10 cellular contexts compared by ENCODE assay signal in the genomic region with DNA sequence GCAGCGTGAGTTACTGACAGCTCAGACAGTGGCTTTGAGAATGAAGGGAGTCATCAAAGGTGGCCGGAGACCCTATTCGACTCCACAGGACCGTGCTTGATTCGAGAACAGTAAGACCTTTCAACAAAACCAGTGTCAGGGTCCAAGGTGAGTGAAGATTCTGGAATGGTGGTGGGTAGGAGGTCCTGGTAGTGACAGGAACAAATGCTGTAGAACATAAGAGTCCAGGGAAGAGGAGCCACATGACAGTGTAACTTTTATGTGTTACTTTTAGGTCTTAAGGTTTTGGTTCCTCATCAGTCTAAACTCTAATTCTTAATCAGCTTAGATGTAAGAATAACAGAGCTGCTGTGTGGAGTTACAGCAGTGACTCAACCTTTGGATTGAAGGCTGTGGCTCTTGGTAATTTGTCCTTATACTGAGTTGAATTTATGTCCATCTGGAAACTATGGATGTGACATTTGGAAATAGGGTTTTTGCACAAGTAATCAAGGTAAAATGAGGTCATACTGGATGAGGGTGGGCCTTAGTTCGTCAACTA. TPM values are rescaled to one million over a fixed set of nuclear protein-coding genes. Genes with fewer than 3 reads are reported as not detected.
A peak's percentile ranks its signal among the peaks of the same experiment; 100 is the strongest.
DNase-seq lines count a peak whose midpoint lies in the region; ATAC-seq, FAIRE-seq and TF ChIP-seq lines count a peak whose summit lies in the region.
"Had no signal": no experiment of that assay in that cellular context is flagged by ENCODE, and none has a peak within 500 bp of the region (broad histone marks: within the 10 kb centered on the region; RNA-seq: fewer than 3 reads in every experiment).

No MANE protein-coding gene starts in this region.

- H3K23ac ChIP-seq in neuronal stem cell (ENCODE audit: low read depth, low read length, poor library complexity), result no peak overlapping the region

- H3K4me3 ChIP-seq in CD8-positive, alpha-beta memory T cell (ENCODE audit: low read length), result no peak overlapping the region
- H3K4me3 ChIP-seq in astrocyte (ENCODE audit: insufficient read depth, low read depth, low read length), result no peak overlapping the region
- H3K4me3 ChIP-seq in neuronal stem cell (ENCODE audit: low read length in 2 of 2), result no peak overlapping the region

- no peak overlapping the region for H3K9ac ChIP-seq in astrocyte (ENCODE audit: low read length)
- H3K9ac ChIP-seq in neuronal stem cell (ENCODE audit: low read depth, low read length, poor library complexity), result no peak overlapping the region

- H3K79me2 ChIP-seq in astrocyte (ENCODE audit: insufficient read depth, low read length), result peaks cover 70% of the 10 kb centered on the region

- POLR2A ChIA-PET in CD8-positive, alpha-beta memory T cell (lab: Charles Lee), result interaction anchor here (1.0 kb wide), 1 partner anchor 10 kb away, joined by 3 read pairs; no protein-coding TSS in a partner anchor

- H3K4me2 ChIP-seq in astrocyte (ENCODE audit: low read length) (peak overlapping the region; percentile 98), neuronal stem cell (ENCODE audit: insufficient read depth, low read length, poor library complexity, severe bottlenecking) (no peak overlapping the region)

- H3K4me1 ChIP-seq in CD8-positive, alpha-beta memory T cell (ENCODE audit: insufficient read depth, low read length), result peaks cover 37% of the 10 kb centered on the region
- peaks cover 17% of the 10 kb centered on the region for H3K4me1 ChIP-seq in astrocyte (ENCODE audit: insufficient read depth, low read length)
- H3K4me1 ChIP-seq in neuronal stem cell (ENCODE audit: control insufficient read depth in 2 of 2, insufficient read depth in 1 of 2, low read depth in 1 of 2, low read length in 2 of 2), result peaks cover 4 to 9% of the 10 kb centered on the region in 2 donors

- no peak overlapping the region for H2BK120ac ChIP-seq in neuronal stem cell (ENCODE audit: low read depth, low read length)

- no peaks in the 10 kb centered on the region for H3K27me3 Mint-ChIP-seq in CD8-positive, alpha-beta memory T cell
- H3K27me3 Mint-ChIP-seq in HFFc6 (ENCODE audit: insufficient read depth) (no peaks in the 10 kb centered on the region; the same call in 1 of the 2 replicates), astrocyte (ENCODE audit: low read depth, unreplicated experiment) (no peaks in the 10 kb centered on the region), neural crest cell (ENCODE audit: low read depth) (no peaks in the 10 kb centered on the region)

- H3K36me3 Mint-ChIP-seq in CD8-positive, alpha-beta memory T cell, result peaks cover 0 to 44% (median 3%) of the 10 kb centered on the region in 3 donors
- H3K36me3 Mint-ChIP-seq in HFFc6 (ENCODE audit: low read depth), result peaks cover 14% of the 10 kb centered on the region
- peaks cover 7% of the 10 kb centered on the region for H3K36me3 Mint-ChIP-seq in astrocyte (ENCODE audit: low read depth, unreplicated experiment)
- no peaks in the 10 kb centered on the region for H3K36me3 Mint-ChIP-seq in neural crest cell (ENCODE audit: low read depth)

- H3K27ac ChIP-seq in CD8-positive, alpha-beta memory T cell (ENCODE audit: low read depth, low read length), result no peak overlapping the region
- H3K27ac ChIP-seq in astrocyte (ENCODE audit: low read depth, low read length) (no peak overlapping the region), neuronal stem cell (replicated peaks; ENCODE audit: low read length) (no peak overlapping the region)

- no peak for FAIRE-seq in astrocyte (lab: Jason Lieb, UNC)

- peaks cover 27% of the 10 kb centered on the region for H4K20me1 ChIP-seq in astrocyte (ENCODE audit: insufficient read depth, low read length)

- H3K4me1 Mint-ChIP-seq in CD8-positive, alpha-beta memory T cell, result peaks cover 50 to 79% (median 65%) of the 10 kb centered on the region in 3 donors
- H3K4me1 Mint-ChIP-seq in HFFc6 (ENCODE audit: low read depth), result peaks cover 50% of the 10 kb centered on the region
- peaks cover 25% of the 10 kb centered on the region for H3K4me1 Mint-ChIP-seq in astrocyte (ENCODE audit: low read depth, unreplicated experiment)
- peaks cover 47% of the 10 kb centered on the region for H3K4me1 Mint-ChIP-seq in neural crest cell

- no peak overlapping the region for H4K8ac ChIP-seq in neuronal stem cell (ENCODE audit: low read depth, low read length)

- no peaks in the 10 kb centered on the region for H3K9me3 Mint-ChIP-seq in CD8-positive, alpha-beta memory T cell
- H3K9me3 Mint-ChIP-seq in HFFc6 (no peaks in the 10 kb centered on the region), astrocyte (ENCODE audit: unreplicated experiment) (no peaks in the 10 kb centered on the region), neural crest cell (no peaks in the 10 kb centered on the region)

- H3K18ac ChIP-seq in neuronal stem cell (ENCODE audit: low read length), result no peak overlapping the region

- H3K4ac ChIP-seq in neuronal stem cell (ENCODE audit: low read length), result no peak overlapping the region

- no peak overlapping the region for H3K14ac ChIP-seq in neuronal stem cell (ENCODE audit: low read length)

- no peak overlapping the region for H2BK5ac ChIP-seq in neuronal stem cell (ENCODE audit: low read length)

- CTCF ChIA-PET in CD8-positive, alpha-beta memory T cell (lab: Charles Lee), result interaction anchor here (0.7 to 11.8 kb wide), 3 partner anchors 29 to 39 kb away, joined by 3 to 133 read pairs (median 38); no protein-coding TSS in a partner anchor

- H2BK15ac ChIP-seq in neuronal stem cell (ENCODE audit: low read length), result no peak overlapping the region

- H3K27ac Mint-ChIP-seq in CD8-positive, alpha-beta memory T cell, result peak overlapping the region; percentile 74 to 100 (median 100)
- H3K27ac Mint-ChIP-seq in HFFc6 (peak overlapping the region; percentile 94), astrocyte (ENCODE audit: unreplicated experiment) (no peak overlapping the region), neural crest cell (ENCODE audit: unreplicated experiment) (peak overlapping the region; percentile 31)

- H3K4me3 Mint-ChIP-seq in CD8-positive, alpha-beta memory T cell, result peak overlapping the region; percentile 96 to 100 (median 99)
- peak overlapping the region; percentile 96 for H3K4me3 Mint-ChIP-seq in HFFc6
- peak overlapping the region; percentile 99 for H3K4me3 Mint-ChIP-seq in astrocyte (ENCODE audit: unreplicated experiment)
- peak overlapping the region; percentile 83 for H3K4me3 Mint-ChIP-seq in neural crest cell

- ATAC-seq in GM18502 (IDR thresholded peaks at IDR 0.05; ENCODE audit: poor library complexity, unreplicated experiment), result no peak
- no peak for ATAC-seq in HG02970 (IDR thresholded peaks at IDR 0.05; ENCODE audit: low FRiP score, unreplicated experiment)
- ATAC-seq in GM21390 (IDR thresholded peaks at IDR 0.05; ENCODE audit: unreplicated experiment), result no peak

- no peak overlapping the region for H2AK5ac ChIP-seq in neuronal stem cell (ENCODE audit: low read depth, low read length)

- peaks cover 8% of the 10 kb centered on the region for H3K79me1 ChIP-seq in neuronal stem cell (ENCODE audit: low read depth, low read length)

- no peak overlapping the region for H2BK12ac ChIP-seq in neuronal stem cell (ENCODE audit: low read length)

- TF ChIP-seq CTCF in HFFc6 (IDR thresholded peaks at IDR 0.05), result no peak
- no peak for TF ChIP-seq CTCF in astrocyte (IDR thresholded peaks at IDR 0.05; ENCODE audit: insufficient read depth, low read depth, low read length)
- no peak for TF ChIP-seq CTCF in neural crest cell (conservative IDR thresholded peaks at IDR 0.05)

- H3K27me3 ChIP-seq in CD8-positive, alpha-beta memory T cell (ENCODE audit: insufficient read depth, low read length, poor library complexity, severe bottlenecking), result no peaks in the 10 kb centered on the region
- H3K27me3 ChIP-seq in astrocyte (ENCODE audit: insufficient read depth, low read length) (no peaks in the 10 kb centered on the region), neuronal stem cell (ENCODE audit: control insufficient read depth in 3 of 3, insufficient read depth in 3 of 3, low read depth in 1 of 3, low read length in 3 of 3) (no peaks in the 10 kb centered on the region)

- no peak overlapping the region for H2AFZ ChIP-seq in astrocyte (ENCODE audit: low read depth, low read length)
- no peak overlapping the region for H2AFZ ChIP-seq in neuronal stem cell (ENCODE audit: low read length)

- no peaks in the 10 kb centered on the region for H3K9me3 ChIP-seq in CD8-positive, alpha-beta memory T cell (ENCODE audit: low read length)
- H3K9me3 ChIP-seq in astrocyte (ENCODE audit: insufficient read depth, low read depth, low read length) (no peaks in the 10 kb centered on the region), neuronal stem cell (replicated peaks in 1 of 2; ENCODE audit: control insufficient read depth in 2 of 2, insufficient read depth in 1 of 2, low read depth in 1 of 2, low read length in 2 of 2) (no peaks in the 10 kb centered on the region)

- H3K36me3 ChIP-seq in CD8-positive, alpha-beta memory T cell (ENCODE audit: insufficient read depth, low read length), result no peaks in the 10 kb centered on the region
- H3K36me3 ChIP-seq in astrocyte (ENCODE audit: insufficient read depth, low read length) (no peaks in the 10 kb centered on the region), neuronal stem cell (replicated peaks in 1 of 2; ENCODE audit: control insufficient read depth in 2 of 2, insufficient read depth in 2 of 2, low read length in 2 of 2) (peaks cover 2 to 16% of the 10 kb centered on the region in 2 donors)

- no peak for DNase-seq in CD8-positive, alpha-beta memory T cell
- no peak for DNase-seq in HFFc6
- DNase-seq in astrocyte (ENCODE audit: low read depth), result no peak
- no peak for DNase-seq in neural crest cell (ENCODE audit: low read depth, low spot score)
- DNase-seq in neuronal stem cell (ENCODE audit: low spot score), result no peak
- DNase-seq: activated CD4-positive, alpha-beta T cell treated with anti-CD3 and anti-CD28 coated beads for 1 hour; stimulated activated CD4-positive, alpha-beta T cell treated with anti-CD3 and anti-CD28 coated beads, Interleukin-4, amount 100 ng/mL, for 24 hours had no signal

- H4K91ac ChIP-seq in neuronal stem cell (ENCODE audit: low read depth, low read length, poor library complexity), result no peak overlapping the region

- no CpG with 5 or more reads among the region's 6 CpGs for WGBS in neuronal stem cell (ENCODE audit: extremely low coverage in 2 of 2, insufficient read length in 2 of 2, insufficient replicate concordance in 1 of 2), 2 donors

RNA-seq across cellular contexts. Expression of a gene that starts 1.8 kb away (rescaled TPM):
- 10 to 100 TPM; 34.0 to 34.8 TPM for total RNA-seq in CD8-positive, alpha-beta memory T cell
- polyA plus RNA-seq in CD8-positive, alpha-beta memory T cell, result 26.6 TPM
- 10 to 100 TPM; 20.4 to 24.1 (median 22.2) TPM for total RNA-seq in HFFc6 (2021; fragmentation: NEBNext Ultra II Directional; extraction: Animal tissue kit (Norgen Biotek cat#: 25700))
- total RNA-seq in astrocyte (20.9 and 24.2 TPM in 2 replicates), neural crest cell (14.3 and 15.5 TPM in 2 replicates)
- polyA plus RNA-seq in neuronal stem cell (2013, experiment 1 of 2), result 10.2 TPM
- polyA plus RNA-seq in neuronal stem cell (2013, experiment 2 of 2), result 10.6 TPM

RNA-seq across cellular contexts. Expression of a gene that starts 26.2 kb away (rescaled TPM):
- 10 to 100 TPM; 64.3 to 64.5 TPM for total RNA-seq in CD8-positive, alpha-beta memory T cell
- polyA plus RNA-seq in CD8-positive, alpha-beta memory T cell, result 108 TPM
- 10 to 100 TPM; 49.1 to 54.8 (median 52.0) TPM for total RNA-seq in HFFc6 (2021; fragmentation: NEBNext Ultra II Directional; extraction: Animal tissue kit (Norgen Biotek cat#: 25700))
- total RNA-seq in astrocyte, result 18.8 and 23.2 TPM in 2 replicates
- total RNA-seq in neural crest cell, result 98.7 and 102 TPM in 2 replicates
- 50.9 TPM for polyA plus RNA-seq in neuronal stem cell (2013, experiment 1 of 2)
- 51.4 TPM for polyA plus RNA-seq in neuronal stem cell (2013, experiment 2 of 2)
